ENCODE assay signal across 22 cellular contexts in the genomic region with DNA sequence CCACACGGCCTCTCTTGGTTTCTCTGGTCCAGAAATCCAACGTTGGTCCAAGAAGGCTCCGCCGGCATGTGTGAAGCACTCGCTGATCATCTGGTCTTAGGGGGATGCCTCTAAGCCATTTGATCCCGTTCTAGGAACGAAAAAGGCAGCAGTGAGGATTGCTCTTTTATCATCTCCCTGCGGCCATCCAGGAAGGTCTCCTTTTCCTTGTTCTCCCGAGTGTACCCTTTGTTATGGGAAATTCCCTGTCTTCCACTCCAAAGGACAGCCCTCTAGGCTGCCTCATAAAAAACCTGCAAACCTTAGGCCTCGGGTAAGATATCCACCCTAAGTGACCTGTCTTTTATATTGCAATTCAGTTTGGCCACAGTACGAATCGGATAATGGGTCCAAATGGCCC.
"Had no signal": no experiment of that assay in that cellular context is flagged by ENCODE, and none has a peak within 500 bp of the region (broad histone marks: within the 10 kb centered on the region; RNA-seq: fewer than 3 reads in every experiment).

No MANE protein-coding gene starts in this region.

- H3K4me1 ChIP-seq: adrenal gland had no signal

- H3K27me3 ChIP-seq: adrenal gland had no signal

- H3K27me3 Mint-ChIP-seq: activated CD4-positive, alpha-beta memory T cell treated with anti-CD3 and anti-CD28 coated beads for 36 hours; activated CD4-positive, alpha-beta T cell treated with anti-CD3 and anti-CD28 coated beads, Interleukin-2, amount 10 ng/mL, durations not matched to agents 7 days and 5 days; activated naive CD8-positive, alpha-beta T cell treated with anti-CD3 and anti-CD28 coated beads, Interleukin-2, amount 10 ng/mL, durations not matched to agents 7 days and 5 days had no signal

- H3K4me3 Mint-ChIP-seq: activated CD4-positive, alpha-beta memory T cell treated with anti-CD3 and anti-CD28 coated beads for 36 hours; activated CD4-positive, alpha-beta T cell treated with anti-CD3 and anti-CD28 coated beads, Interleukin-2, amount 10 ng/mL, durations not matched to agents 7 days and 5 days; activated naive CD8-positive, alpha-beta T cell treated with anti-CD3 and anti-CD28 coated beads, Interleukin-2, amount 10 ng/mL, durations not matched to agents 7 days and 5 days; T-helper 1 cell treated with Interleukin-12 subunit alpha and Interleukin-12 subunit beta and Interleukin-4 antibody, amounts not matched to agents 30 μg/mL and 1 μg/mL, for 36 hours had no signal

- H3K36me3 ChIP-seq: adrenal gland had no signal

- DNase-seq: activated CD4-positive, alpha-beta memory T cell treated with anti-CD3 and anti-CD28 coated beads for 36 hours; activated CD4-positive, alpha-beta T cell treated with anti-CD3 and anti-CD28 coated beads, Interleukin-2, amount 10 ng/mL, durations not matched to agents 7 days and 5 days; activated CD4-positive, CD25-positive, alpha-beta regulatory T cell treated with anti-CD3 and anti-CD28 coated beads, Interleukin-2, amount 50 U/mL, for 72 hours; activated CD8-positive, alpha-beta memory T cell treated with anti-CD3 and anti-CD28 coated beads for 24 hours; activated naive CD4-positive, alpha-beta T cell treated with anti-CD3 and anti-CD28 coated beads, Interleukin-2, amount 50 U/mL, for 16 hours; activated naive CD8-positive, alpha-beta T cell treated with anti-CD3 and anti-CD28 coated beads, Interleukin-2, amount 10 ng/mL, durations not matched to agents 7 days and 5 days; activated T-cell treated with anti-CD3 and anti-CD28 coated beads, Interleukin-2, amount 50 U/mL, for 48 hours; adrenal gland; anterior cingulate cortex; cerebellar nuclear complex; Karpas-422; MM.1S; NCI-H1105; NCI-H1436; NCI-H1694 treated with DMSO at 0.1 percent for 48 hours; NCI-H2029 treated with DMSO at 0.1 percent for 48 hours; NCI-H510A treated with DMSO at 0.1 percent for 48 hours; NCI-H69; NK-92 treated with Interleukin-12 subunit alpha and Interleukin-12 subunit beta, amount 100 ng/mL, for 24 hours; PC-9; SHP77 treated with DMSO at 0.1 percent for 48 hours had no signal

- H3K4me2 ChIP-seq: PC-9 had no signal

- H2AFZ ChIP-seq: PC-9 had no signal

- H3K9me3 ChIP-seq: adrenal gland had no signal

- H3K27ac ChIP-seq: adrenal gland, PC-9 had no signal

- H3K4me3 ChIP-seq: adrenal gland, PC-9 had no signal

- H3K36me3 Mint-ChIP-seq: activated naive CD8-positive, alpha-beta T cell treated with anti-CD3 and anti-CD28 coated beads, Interleukin-2, amount 10 ng/mL, durations not matched to agents 7 days and 5 days had no signal

- H3K27ac Mint-ChIP-seq: activated CD4-positive, alpha-beta memory T cell treated with anti-CD3 and anti-CD28 coated beads for 36 hours; T-helper 1 cell treated with Interleukin-12 subunit alpha and Interleukin-12 subunit beta and Interleukin-4 antibody, amounts not matched to agents 30 μg/mL and 1 μg/mL, for 36 hours had no signal
